ENCODE assay signal across 21 cellular contexts in genomic region chr2:158412206-158412605, GRCh38. TPM values are rescaled to one million over a fixed set of nuclear protein-coding genes. Genes with fewer than 3 reads are reported as not detected.
DNase-seq lines count a peak whose midpoint lies in the region; ATAC-seq lines count a peak whose summit lies in the region.
"Had no signal": no experiment of that assay in that cellular context is flagged by ENCODE, and none has a peak within 500 bp of the region (broad histone marks: within the 10 kb centered on the region; RNA-seq: fewer than 3 reads in every experiment).

No MANE protein-coding gene starts in this region.

- H3K79me2 ChIP-seq in GM23248 (ENCODE audit: insufficient read depth), result no peaks in the 10 kb centered on the region

- 20 to 22% methylated on average over 3 of the region's 3 CpGs for WGBS in GM23248 (ENCODE audit: low coverage in 1 of 2, low lambda C conversion rate in 2 of 2, missing lambda C conversion rate in 2 of 2), 2 experiments

- peaks cover 6 to 14% of the 10 kb centered on the region in 2 donors for H3K9me3 Mint-ChIP-seq in activated T-cell treated with anti-CD3 and anti-CD28 coated beads, Interleukin-2, amount 50 U/mL, for 72 hours

- no peak overlapping the region for H3K4me3 Mint-ChIP-seq in activated T-cell treated with anti-CD3 and anti-CD28 coated beads, Interleukin-2, amount 50 U/mL, for 72 hours
- H3K4me3 Mint-ChIP-seq: activated naive CD8-positive, alpha-beta T cell treated with anti-CD3 and anti-CD28 coated beads for 36 hours; CD8-positive, alpha-beta memory T cell; stimulated activated naive B cell treated with anti-CD40 and anti-IgM and Interleukin-4, amounts not matched to agents 10 μg/mL and 1 μg/mL and 100 μg/mL, for 72 hours; T-helper 17 cell had no signal

- H3F3A ChIP-seq in GM23248 (ENCODE audit: insufficient read depth), result peaks cover 16% of the 10 kb centered on the region

- 0 out of 2 replicates have a peak overlapping the region, but pooled peaks have one; percentile 21 for H2AFZ ChIP-seq in GM23248

- H3K27me3 Mint-ChIP-seq in activated T-cell treated with anti-CD3 and anti-CD28 coated beads, Interleukin-2, amount 50 U/mL, for 72 hours (ENCODE audit: low read depth), result peaks cover under 1% of the 10 kb centered on the region

- H3K27ac Mint-ChIP-seq in activated T-cell treated with anti-CD3 and anti-CD28 coated beads, Interleukin-2, amount 50 U/mL, for 72 hours, result no peak overlapping the region
- H3K27ac Mint-ChIP-seq: activated naive CD8-positive, alpha-beta T cell treated with anti-CD3 and anti-CD28 coated beads for 36 hours; stimulated activated naive B cell treated with anti-CD40 and anti-IgM and Interleukin-4, amounts not matched to agents 10 μg/mL and 1 μg/mL and 100 μg/mL, for 72 hours; T-helper 17 cell had no signal

- H3K9ac ChIP-seq in GM23248, result no peak overlapping the region

- no peak overlapping the region for H3K27ac ChIP-seq in GM23248
- H3K27ac ChIP-seq: heart left ventricle, transverse colon had no signal

- 0 out of 2 replicates have a peak overlapping the region, but pooled peaks have one; percentile 0 for H3K4me3 ChIP-seq in GM23248
- H3K4me3 ChIP-seq: heart left ventricle, transverse colon had no signal

- peaks cover 5 to 8% of the 10 kb centered on the region in 2 donors for H3K36me3 Mint-ChIP-seq in activated T-cell treated with anti-CD3 and anti-CD28 coated beads, Interleukin-2, amount 50 U/mL, for 72 hours (ENCODE audit: insufficient read depth in 2 of 2)

- no peaks in the 10 kb centered on the region for H3K4me1 Mint-ChIP-seq in activated T-cell treated with anti-CD3 and anti-CD28 coated beads, Interleukin-2, amount 50 U/mL, for 72 hours (ENCODE audit: low read depth)
- H3K4me1 Mint-ChIP-seq: activated naive CD8-positive, alpha-beta T cell treated with anti-CD3 and anti-CD28 coated beads for 36 hours; CD8-positive, alpha-beta memory T cell; stimulated activated naive B cell treated with anti-CD40 and anti-IgM and Interleukin-4, amounts not matched to agents 10 μg/mL and 1 μg/mL and 100 μg/mL, for 72 hours; T-helper 17 cell had no signal

- peaks cover 33% of the 10 kb centered on the region for H3K4me1 ChIP-seq in GM23248 (ENCODE audit: insufficient read depth)
- H3K4me1 ChIP-seq: transverse colon had no signal

- in situ Hi-C loops in GM23248 (cut with MboI) (no loop called here), KBM-7 (cut with MboI; ENCODE audit: low pct_unique_long_range_greater_than_20kb, low sequenced_read_pairs) (no loop called here)

- no peaks in the 10 kb centered on the region for H3K9me3 ChIP-seq in GM23248 (ENCODE audit: low read depth)

- no peaks in the 10 kb centered on the region for H3K36me3 ChIP-seq in GM23248 (ENCODE audit: low read depth)
- H3K36me3 ChIP-seq: heart left ventricle, transverse colon had no signal

- peak; percentile 65 for DNase-seq in A172 (ENCODE audit: low spot score)
- DNase-seq in GM23248, result peak; percentile 52
- peak; percentile 13 for DNase-seq in amniotic epithelial cell (ENCODE audit: low read depth)
- DNase-seq in hepatic stellate cell (ENCODE audit: low spot score), result peak; percentile 27
- DNase-seq in effector CD8-positive, alpha-beta T cell (lab: John Stamatoyannopoulos, UW), result no peak
- no peak for DNase-seq in activated CD4-positive, alpha-beta T cell treated with anti-CD3 and anti-CD28 coated beads, Interleukin-2, amount 50 U/mL, for 48 hours
- DNase-seq in activated T-cell treated with anti-CD3 and anti-CD28 coated beads, Interleukin-2, amount 50 U/mL, for 72 hours, result no peak
- DNase-seq in KBM-7, result no peak
- DNase-seq: activated CD8-positive, alpha-beta memory T cell treated with anti-CD3 and anti-CD28 coated beads for 24 hours; activated naive CD8-positive, alpha-beta T cell treated with anti-CD3 and anti-CD28 coated beads for 36 hours; CD8-positive, alpha-beta memory T cell; erythroblast; heart left ventricle; NCI-H1417; OCI-M1; retina; SHP77 treated with DMSO at 0.1 percent for 48 hours; stimulated activated CD4-positive, alpha-beta T cell treated with anti-CD3 and anti-CD28 coated beads, Interleukin-15, amount 100 ng/mL, for 24 hours; stimulated activated naive B cell treated with anti-CD40 and anti-IgM and Interleukin-4, amounts not matched to agents 10 μg/mL and 1 μg/mL and 100 μg/mL, for 72 hours; T-helper 17 cell; transverse colon had no signal

- peak overlapping the region; percentile 51 for H3K4me2 ChIP-seq in GM23248 (ENCODE audit: unreplicated experiment)

- no peak for ATAC-seq in activated T-cell treated with anti-CD3 and anti-CD28 coated beads, Interleukin-2, amount 50 U/mL, for 72 hours (replicated peaks in 1 of 2)
- ATAC-seq: heart left ventricle; stimulated activated naive B cell treated with anti-CD40 and anti-IgM and Interleukin-4, amounts not matched to agents 10 μg/mL and 1 μg/mL and 100 μg/mL, for 72 hours; T-helper 17 cell had no signal

- H3K27me3 ChIP-seq in GM23248 (replicated peaks; ENCODE audit: insufficient read depth), result no peaks in the 10 kb centered on the region
- H3K27me3 ChIP-seq: heart left ventricle, transverse colon had no signal

- H3K9me2 ChIP-seq in GM23248 (ENCODE audit: insufficient read depth), result no peaks in the 10 kb centered on the region

- H4K20me1 ChIP-seq in GM23248 (ENCODE audit: insufficient read depth), result no peaks in the 10 kb centered on the region

RNA-seq across cellular contexts. Expression of gene CCDC148, which starts 44.3 kb away (rescaled TPM):
- 0.65 and 0.90 TPM in 2 replicates for total RNA-seq in A172 (2014; rRNA removed; shearing (Covaris generic))
- 0.13 and 0.86 TPM in 2 replicates for total RNA-seq in GM23248 (2014; rRNA removed; shearing (Covaris generic))
- polyA plus RNA-seq in GM23248 (2016; fragmentation: Nextera tagmentation; extraction: Ambion mirVana), result 0.51 and 0.64 TPM in 2 replicates
- under 1 TPM in 1 of 2 donors, not detected in 1; 0.14 TPM for total RNA-seq in activated T-cell treated with anti-CD3 and anti-CD28 coated beads, Interleukin-2, amount 50 U/mL, for 72 hours
- total RNA-seq: activated naive CD8-positive, alpha-beta T cell treated with anti-CD3 and anti-CD28 coated beads for 36 hours; T-helper 17 cell had no signal
- polyA plus RNA-seq: CD8-positive, alpha-beta memory T cell had no signal

RNA-seq across cellular contexts. Expression of gene PKP4, which starts 44.5 kb away (rescaled TPM):
- 39.6 and 52.6 TPM in 2 replicates for total RNA-seq in A172 (2014; rRNA removed; shearing (Covaris generic))
- 27.7 and 32.2 TPM in 2 replicates for total RNA-seq in GM23248 (2014; rRNA removed; shearing (Covaris generic))
- 5.8 and 7.6 TPM in 2 replicates for polyA plus RNA-seq in GM23248 (2016; fragmentation: Nextera tagmentation; extraction: Ambion mirVana)
- total RNA-seq in activated T-cell treated with anti-CD3 and anti-CD28 coated beads, Interleukin-2, amount 50 U/mL, for 72 hours, result 10 to 100 TPM; 36.0 to 41.3 TPM

Comparison
In these comparisons a context has a peak if more than half of its experiments do, and no peak if none do; other contexts are left out.
1. DNase-seq: peak in A172 (single experiment), GM23248 (single experiment), amniotic epithelial cell (single experiment) and hepatic stellate cell (single experiment); none in effector CD8-positive, alpha-beta T cell (single experiment), activated CD4-positive, alpha-beta T cell treated with anti-CD3 and anti-CD28 coated beads, Interleukin-2, amount 50 U/mL, for 48 hours (0 of 2), activated T-cell treated with anti-CD3 and anti-CD28 coated beads, Interleukin-2, amount 50 U/mL, for 72 hours (0 of 2) and KBM-7 (single experiment).